8 cellular contexts compared by ENCODE assay signal in the genomic region with DNA sequence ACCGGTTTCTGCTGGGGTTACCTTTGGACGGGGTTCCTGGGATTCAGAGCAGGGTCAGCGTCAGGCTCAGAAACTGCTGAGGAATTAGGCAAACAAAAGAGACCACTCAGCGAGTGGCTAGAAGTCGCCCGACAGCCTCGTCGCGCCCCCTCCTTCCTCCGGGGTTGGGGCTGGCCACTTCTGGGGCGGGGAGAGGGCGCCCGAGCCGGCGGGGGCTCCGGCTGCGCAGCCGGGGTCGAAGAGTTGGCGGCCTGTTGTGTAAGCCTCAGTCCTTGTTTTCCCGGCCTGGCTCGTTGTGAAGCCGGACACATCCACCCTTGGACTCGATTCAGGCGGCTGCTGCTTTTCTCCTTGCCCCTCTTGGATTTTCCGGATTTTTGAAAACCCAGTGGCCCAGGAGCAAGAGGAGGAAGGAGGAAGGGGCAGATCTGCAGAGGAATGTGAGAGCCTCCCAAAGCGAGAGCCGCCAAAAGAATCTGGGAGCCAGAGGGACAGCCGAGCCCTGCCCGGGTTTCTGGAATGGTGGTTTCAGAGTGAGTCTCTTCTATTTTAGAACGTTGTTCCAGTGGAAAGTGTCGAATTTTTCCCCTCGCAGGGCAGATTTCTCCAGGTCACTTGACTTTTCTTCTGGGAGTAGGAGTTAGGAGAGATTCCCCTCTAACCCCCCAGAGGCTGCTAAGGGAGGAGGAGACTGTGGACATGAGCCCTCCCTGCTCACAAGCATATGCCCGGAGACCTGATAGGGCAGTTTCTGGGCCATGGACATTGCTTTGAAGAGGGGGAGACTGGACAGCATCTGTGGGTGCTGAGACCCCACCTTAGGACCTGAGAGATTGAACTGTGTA. TPM values are rescaled to one million over a fixed set of nuclear protein-coding genes. Genes with fewer than 3 reads are reported as not detected.
A peak's percentile ranks its signal among the peaks of the same experiment; 100 is the strongest.
DNase-seq lines count a peak whose midpoint lies in the region; ATAC-seq and TF ChIP-seq lines count a peak whose summit lies in the region.

No MANE protein-coding gene starts in this region.

- peak overlapping the region; percentile 81 for H3K27ac Mint-ChIP-seq in stimulated activated naive CD8-positive, alpha-beta T cell treated with anti-CD3 and anti-CD28 coated beads, Interleukin-15, Interleukin-2, amounts not matched to agents 100 ng/mL and 50 ng/mL, for 24 hours

- H3K4me3 ChIP-seq in BLaER1, result peak overlapping the region; percentile 89
- no peak overlapping the region for H3K4me3 ChIP-seq in KMS-11 (IDR thresholded peaks at IDR 0.05; ENCODE audit: insufficient read depth, low read depth, low read length)
- H3K4me3 ChIP-seq in mammary epithelial cell (replicated peaks in 1 of 3; ENCODE audit: insufficient read depth in 1 of 3, low read depth in 2 of 3, low read length in 3 of 3), result peak overlapping the region; percentile 71 to 90 (median 82)
- peak overlapping the region; percentile 85 for H3K4me3 ChIP-seq in kidney epithelial cell (ENCODE audit: low read depth, low read length)

- H3K36me3 ChIP-seq in BLaER1 (peaks cover 12% of the 10 kb centered on the region; the same call in 1 of the 2 replicates), KMS-11 (ENCODE audit: insufficient read depth) (no peaks in the 10 kb centered on the region), mammary epithelial cell (ENCODE audit: insufficient read depth, low read length) (peaks cover 3% of the 10 kb centered on the region), kidney epithelial cell (ENCODE audit: control insufficient read depth, insufficient read depth, low read length) (no peaks in the 10 kb centered on the region)

- H3K36me3 Mint-ChIP-seq in stimulated activated naive CD8-positive, alpha-beta T cell treated with anti-CD3 and anti-CD28 coated beads, Interleukin-15, Interleukin-2, amounts not matched to agents 100 ng/mL and 50 ng/mL, for 24 hours (ENCODE audit: low read depth), result no peaks in the 10 kb centered on the region

- CTCF ChIA-PET in mammary epithelial cell (lab: Charles Lee; ENCODE audit: low non-redundant PET), result interaction anchor here (0.6 to 0.7 kb wide), 5 partner anchors 10 to 280 kb away, joined by 3 to 13 read pairs (median 7); no protein-coding TSS in a partner anchor

- H3K27ac ChIP-seq in BLaER1, result peak overlapping the region; percentile 80
- no peak overlapping the region for H3K27ac ChIP-seq in KMS-11
- peak overlapping the region; percentile 82 for H3K27ac ChIP-seq in mammary epithelial cell (ENCODE audit: insufficient read depth, low read depth, low read length)

- peaks cover 72% of the 10 kb centered on the region for H3K4me1 ChIP-seq in BLaER1
- no peaks in the 10 kb centered on the region for H3K4me1 ChIP-seq in KMS-11 (ENCODE audit: low read depth, poor library complexity, severe bottlenecking)
- peaks cover 54% of the 10 kb centered on the region for H3K4me1 ChIP-seq in mammary epithelial cell (ENCODE audit: insufficient read depth, low read length)

- intact Hi-C loops in mammary epithelial cell (cut with micrococcal nuclease), result loop anchor here (1.0 kb wide), 1 partner anchor 8 kb away; the partner anchor contains the start of gene IMP3

- H3K9me3 ChIP-seq in BLaER1 (no peaks in the 10 kb centered on the region), mammary epithelial cell (replicated peaks; ENCODE audit: insufficient read depth, low read length) (no peaks in the 10 kb centered on the region)

- H3K4me2 ChIP-seq in BLaER1 (peak overlapping the region; percentile 89), KMS-11 (peak overlapping the region; percentile 89), mammary epithelial cell (ENCODE audit: insufficient read depth, low read depth, low read length) (peak overlapping the region; percentile 95)

- H3K27me3 Mint-ChIP-seq in stimulated activated naive CD8-positive, alpha-beta T cell treated with anti-CD3 and anti-CD28 coated beads, Interleukin-15, Interleukin-2, amounts not matched to agents 100 ng/mL and 50 ng/mL, for 24 hours, result peaks cover 9% of the 10 kb centered on the region

- H4K20me1 ChIP-seq in BLaER1, result peaks cover 35% of the 10 kb centered on the region
- H4K20me1 ChIP-seq in KMS-11 (ENCODE audit: insufficient read depth), result no peaks in the 10 kb centered on the region
- no peaks in the 10 kb centered on the region for H4K20me1 ChIP-seq in mammary epithelial cell (ENCODE audit: insufficient read depth, low read length)

- under 1% methylated on average over 19 of the region's 34 CpGs for whole genome bisulfite sequencing in mammary epithelial cell (ENCODE audit: low coverage, missing lambda C conversion rate)

- H3K4me1 Mint-ChIP-seq in stimulated activated naive CD8-positive, alpha-beta T cell treated with anti-CD3 and anti-CD28 coated beads, Interleukin-15, Interleukin-2, amounts not matched to agents 100 ng/mL and 50 ng/mL, for 24 hours (ENCODE audit: low read depth), result peaks cover 35% of the 10 kb centered on the region

- ATAC-seq in HG03378 (IDR thresholded peaks at IDR 0.05; ENCODE audit: unreplicated experiment), result no peak

- H2AFZ ChIP-seq in KMS-11 (ENCODE audit: low read depth), result peak overlapping the region; percentile 95
- peak overlapping the region; percentile 71 for H2AFZ ChIP-seq in mammary epithelial cell (ENCODE audit: low read depth, low read length)

- H3K27me3 ChIP-seq in BLaER1 (no peaks in the 10 kb centered on the region), KMS-11 (ENCODE audit: insufficient read depth, low read depth) (no peaks in the 10 kb centered on the region; the same call in 1 of the 2 replicates), mammary epithelial cell (ENCODE audit: insufficient read depth, low read length) (no peaks in the 10 kb centered on the region), kidney epithelial cell (ENCODE audit: control insufficient read depth, insufficient read depth, low read length) (no peaks in the 10 kb centered on the region)

- H3K9me3 Mint-ChIP-seq in stimulated activated naive CD8-positive, alpha-beta T cell treated with anti-CD3 and anti-CD28 coated beads, Interleukin-15, Interleukin-2, amounts not matched to agents 100 ng/mL and 50 ng/mL, for 24 hours, result no peaks in the 10 kb centered on the region

- 0 out of 2 replicates have a peak, but pooled peaks have one; percentile 13 for TF ChIP-seq CTCF in KMS-11 (conservative IDR thresholded peaks at IDR 0.05; ENCODE audit: low read depth, low read length)
- no peak for TF ChIP-seq CTCF in mammary epithelial cell (conservative IDR thresholded peaks at IDR 0.05 in 1 of 2, IDR thresholded peaks at IDR 0.05 in 1 of 2; ENCODE audit: extremely low read depth in 1 of 2, insufficient read depth in 1 of 2, low read depth in 1 of 2, low read length in 2 of 2)
- no peak for TF ChIP-seq CTCF in kidney epithelial cell (IDR thresholded peaks at IDR 0.05; ENCODE audit: insufficient read depth, low read length, poor library complexity, severe bottlenecking)

- in situ Hi-C loops in mammary epithelial cell (cut with MboI; ENCODE audit: low sequenced_read_pairs in 2 of 2), result no loop called here

- peak; percentile 38 for DNase-seq in mammary epithelial cell
- no peak for DNase-seq in kidney epithelial cell (ENCODE audit: low read depth)
- no peak for DNase-seq in NCI-H1436 treated with DMSO at 0.1 percent for 48 hours (lab: John Stamatoyannopoulos, UW)
- DNase-seq in activated effector memory CD4-positive, alpha-beta T cell treated with anti-CD3 and anti-CD28 coated beads, Interleukin-2, amount 50 U/mL, for 16 hours, result no peak

- H3K9ac ChIP-seq in BLaER1 (peak overlapping the region; percentile 83), KMS-11 (no peak overlapping the region; the same call in 1 of the 2 replicates), mammary epithelial cell (ENCODE audit: insufficient read depth, low read length) (peak overlapping the region; percentile 91)

- dilution Hi-C loops in mammary epithelial cell (cut with HindIII; ENCODE audit: low sequenced_read_pairs), result no loop called here

- H3K79me2 ChIP-seq in KMS-11 (ENCODE audit: insufficient read depth, low read depth) (no peaks in the 10 kb centered on the region), mammary epithelial cell (ENCODE audit: insufficient read depth, low read length) (peaks cover 74% of the 10 kb centered on the region)

- peak overlapping the region; percentile 86 for H3K4me3 Mint-ChIP-seq in stimulated activated naive CD8-positive, alpha-beta T cell treated with anti-CD3 and anti-CD28 coated beads, Interleukin-15, Interleukin-2, amounts not matched to agents 100 ng/mL and 50 ng/mL, for 24 hours

- BruUV-seq in mammary epithelial cell (replicated peaks; lab: Mats Ljungman, UMichigan), result TSS peak; percentile 39

RNA-seq across cellular contexts. Expression of gene SNX33, which starts 0.7 kb away (rescaled TPM):
- total RNA-seq in mammary epithelial cell, result 10 to 100 TPM; 28.2 to 41.4 TPM
- polyA plus RNA-seq in mammary epithelial cell, result 24.0 TPM
- 50.4 TPM for polyA minus RNA-seq in mammary epithelial cell
- 23.4 and 25.7 TPM in 2 replicates for total RNA-seq in kidney epithelial cell

RNA-seq across cellular contexts. Expression of gene IMP3, which starts 8.4 kb away (rescaled TPM):
- 10 to 100 TPM; 46.5 to 62.8 TPM for total RNA-seq in mammary epithelial cell
- 113 TPM for polyA plus RNA-seq in mammary epithelial cell
- 22.7 TPM for polyA minus RNA-seq in mammary epithelial cell
- total RNA-seq in kidney epithelial cell, result 95.9 and 97.7 TPM in 2 replicates

RNA-seq across cellular contexts. Expression of gene SNUPN, which starts 22.9 kb away (rescaled TPM):
- 10 to 100 TPM; 16.5 to 21.5 TPM for total RNA-seq in mammary epithelial cell
- polyA plus RNA-seq in mammary epithelial cell, result 20.3 TPM
- 19.6 TPM for polyA minus RNA-seq in mammary epithelial cell
- 17.4 and 21.3 TPM in 2 replicates for total RNA-seq in kidney epithelial cell
